13 cellular contexts compared by ENCODE assay signal in the genomic region with DNA sequence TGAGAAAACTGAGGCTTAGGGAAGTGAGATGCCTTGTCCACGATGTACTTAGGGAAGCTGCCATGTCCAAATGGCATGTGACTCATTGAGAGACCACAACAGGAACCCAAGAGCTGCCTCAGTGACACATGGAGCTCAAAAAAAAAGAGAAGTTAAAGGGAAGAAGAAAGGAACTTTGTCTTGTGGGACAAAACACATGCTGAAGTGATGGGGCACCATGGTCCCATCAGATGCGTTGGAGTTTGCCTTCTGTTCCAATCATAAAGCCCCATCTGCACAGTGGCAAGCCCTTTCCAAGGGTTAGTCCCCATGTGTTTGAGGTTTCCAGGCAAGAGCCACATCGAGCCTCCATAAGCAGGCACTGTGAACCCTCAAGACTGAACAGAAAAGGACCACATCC. TPM values are rescaled to one million over a fixed set of nuclear protein-coding genes. Genes with fewer than 3 reads are reported as not detected.
DNase-seq lines count a peak whose midpoint lies in the region; ATAC-seq and TF ChIP-seq lines count a peak whose summit lies in the region.
"Had no signal": no experiment of that assay in that cellular context is flagged by ENCODE, and none has a peak within 500 bp of the region (broad histone marks: within the 10 kb centered on the region; RNA-seq: fewer than 3 reads in every experiment).

No MANE protein-coding gene starts in this region.

- no peak for TF ChIP-seq CTCF in activated CD8-positive, alpha-beta T cell treated with anti-CD3 and anti-CD28 coated beads for 36 hours (IDR thresholded peaks at IDR 0.05)
- TF ChIP-seq CTCF in left lung (IDR thresholded peaks at IDR 0.05): no peak
- no peak for TF ChIP-seq CTCF in GM13977 (IDR thresholded peaks at IDR 0.05; ENCODE audit: extremely low read depth, insufficient read depth, missing control alignments)

- peak overlapping the region; percentile 17 for H3K27ac Mint-ChIP-seq in activated CD8-positive, alpha-beta T cell treated with anti-CD3 and anti-CD28 coated beads for 36 hours
- no peak overlapping the region for H3K27ac Mint-ChIP-seq in activated CD8-positive, alpha-beta T cell treated with anti-CD3 and anti-CD28 coated beads, Interleukin-2, amount 10 ng/mL, durations not matched to agents 7 days and 5 days
- peak overlapping the region; percentile 41 for H3K27ac Mint-ChIP-seq in T-helper 17 cell
- H3K27ac Mint-ChIP-seq in stimulated activated naive B cell treated with anti-CD40 and anti-IgM and Interleukin-4, amounts not matched to agents 10 μg/mL and 1 μg/mL and 100 μg/mL, for 72 hours: peak overlapping the region; percentile 48
- H3K27ac Mint-ChIP-seq: activated CD8-positive, alpha-beta memory T cell treated with anti-CD3 and anti-CD28 coated beads, Interleukin-2, amount 10 ng/mL, durations not matched to agents 7 days and 5 days had no signal

- H3K36me3 Mint-ChIP-seq in activated CD8-positive, alpha-beta T cell treated with anti-CD3 and anti-CD28 coated beads for 36 hours (ENCODE audit: low read depth): peaks cover 31% of the 10 kb centered on the region
- H3K36me3 Mint-ChIP-seq in activated CD8-positive, alpha-beta T cell treated with anti-CD3 and anti-CD28 coated beads, Interleukin-2, amount 10 ng/mL, durations not matched to agents 7 days and 5 days (ENCODE audit: low read depth): peaks cover 48% of the 10 kb centered on the region
- H3K36me3 Mint-ChIP-seq in T-helper 17 cell (ENCODE audit: low read depth): peaks cover 19% of the 10 kb centered on the region
- H3K36me3 Mint-ChIP-seq in stimulated activated naive B cell treated with anti-CD40 and anti-IgM and Interleukin-4, amounts not matched to agents 10 μg/mL and 1 μg/mL and 100 μg/mL, for 72 hours: peaks cover 40 to 52% of the 10 kb centered on the region in 2 donors

- CTCF ChIA-PET in activated CD8-positive, alpha-beta T cell treated with anti-CD3 and anti-CD28 coated beads for 36 hours (lab: Charles Lee): no interaction called here
- CTCF ChIA-PET in activated CD8-positive, alpha-beta T cell treated with anti-CD3 and anti-CD28 coated beads, Interleukin-2, amount 10 ng/mL, durations not matched to agents 7 days and 5 days (lab: Charles Lee): interaction anchor here (0.9 to 1.6 kb wide), 3 partner anchors 23 to 33 kb away, joined by 3 to 4 read pairs (median 3); a partner anchor contains a TSS

- H3K4me1 Mint-ChIP-seq in activated CD8-positive, alpha-beta T cell treated with anti-CD3 and anti-CD28 coated beads for 36 hours (ENCODE audit: low read depth): peaks cover 7% of the 10 kb centered on the region
- peaks cover 6% of the 10 kb centered on the region for H3K4me1 Mint-ChIP-seq in activated CD8-positive, alpha-beta T cell treated with anti-CD3 and anti-CD28 coated beads, Interleukin-2, amount 10 ng/mL, durations not matched to agents 7 days and 5 days (ENCODE audit: low read depth)
- peaks cover 16% of the 10 kb centered on the region for H3K4me1 Mint-ChIP-seq in T-helper 17 cell
- H3K4me1 Mint-ChIP-seq in stimulated activated naive B cell treated with anti-CD40 and anti-IgM and Interleukin-4, amounts not matched to agents 10 μg/mL and 1 μg/mL and 100 μg/mL, for 72 hours: peaks cover 7 to 11% of the 10 kb centered on the region in 2 donors
- H3K4me1 Mint-ChIP-seq: activated CD8-positive, alpha-beta memory T cell treated with anti-CD3 and anti-CD28 coated beads, Interleukin-2, amount 10 ng/mL, durations not matched to agents 7 days and 5 days had no signal

- intact Hi-C loops in activated CD8-positive, alpha-beta T cell treated with anti-CD3 and anti-CD28 coated beads for 36 hours (cut with micrococcal nuclease): no loop called here
- intact Hi-C loops in left lung (cut with DNase I): loop anchor here in 1 of 2 donors (10.0 kb wide), 1 partner anchor 147 kb away; no protein-coding TSS in a partner anchor

- peaks cover 0 to 26% of the 10 kb centered on the region in 2 donors for H3K4me1 ChIP-seq in left lung
- H3K4me1 ChIP-seq: gastrocnemius medialis had no signal

- no peak overlapping the region for H3K4me3 Mint-ChIP-seq in activated CD8-positive, alpha-beta T cell treated with anti-CD3 and anti-CD28 coated beads for 36 hours
- no peak overlapping the region for H3K4me3 Mint-ChIP-seq in activated CD8-positive, alpha-beta T cell treated with anti-CD3 and anti-CD28 coated beads, Interleukin-2, amount 10 ng/mL, durations not matched to agents 7 days and 5 days
- no peak overlapping the region for H3K4me3 Mint-ChIP-seq in T-helper 17 cell
- no peak overlapping the region for H3K4me3 Mint-ChIP-seq in stimulated activated naive B cell treated with anti-CD40 and anti-IgM and Interleukin-4, amounts not matched to agents 10 μg/mL and 1 μg/mL and 100 μg/mL, for 72 hours
- H3K4me3 Mint-ChIP-seq: activated CD8-positive, alpha-beta memory T cell treated with anti-CD3 and anti-CD28 coated beads, Interleukin-2, amount 10 ng/mL, durations not matched to agents 7 days and 5 days had no signal

- peaks cover 10 to 70% of the 10 kb centered on the region in 2 donors for H3K36me3 ChIP-seq in left lung

- no peak overlapping the region for H3K4me3 ChIP-seq in left lung
- H3K4me3 ChIP-seq: gastrocnemius medialis had no signal

- in situ Hi-C loops in GM13977 (cut with MboI; ENCODE audit: low pct_unique_long_range_greater_than_20kb, low sequenced_read_pairs, unreplicated experiment): no loop called here

- H3K9me3 ChIP-seq in T-helper 17 cell (ENCODE audit: control insufficient read depth, low read length, poor library complexity, severe bottlenecking) (no peaks in the 10 kb centered on the region), left lung (no peaks in the 10 kb centered on the region)
- H3K9me3 ChIP-seq: gastrocnemius medialis had no signal

- H3K9me3 Mint-ChIP-seq in activated CD8-positive, alpha-beta T cell treated with anti-CD3 and anti-CD28 coated beads for 36 hours: no peaks in the 10 kb centered on the region
- no peaks in the 10 kb centered on the region for H3K9me3 Mint-ChIP-seq in activated CD8-positive, alpha-beta T cell treated with anti-CD3 and anti-CD28 coated beads, Interleukin-2, amount 10 ng/mL, durations not matched to agents 7 days and 5 days (ENCODE audit: insufficient read depth)
- no peaks in the 10 kb centered on the region for H3K9me3 Mint-ChIP-seq in stimulated activated naive B cell treated with anti-CD40 and anti-IgM and Interleukin-4, amounts not matched to agents 10 μg/mL and 1 μg/mL and 100 μg/mL, for 72 hours

- no peak for ATAC-seq in activated CD8-positive, alpha-beta T cell treated with anti-CD3 and anti-CD28 coated beads for 36 hours
- ATAC-seq in activated CD8-positive, alpha-beta T cell treated with anti-CD3 and anti-CD28 coated beads, Interleukin-2, amount 10 ng/mL, durations not matched to agents 7 days and 5 days: no peak
- ATAC-seq in T-helper 17 cell (no peak), left lung (peak; percentile 52)
- ATAC-seq in stimulated activated naive B cell treated with anti-CD40 and anti-IgM and Interleukin-4, amounts not matched to agents 10 μg/mL and 1 μg/mL and 100 μg/mL, for 72 hours (replicated peaks): peak; percentile 33 to 34
- ATAC-seq: activated CD8-positive, alpha-beta memory T cell treated with anti-CD3 and anti-CD28 coated beads, Interleukin-2, amount 10 ng/mL, durations not matched to agents 7 days and 5 days had no signal

- POLR2A ChIA-PET in activated CD8-positive, alpha-beta T cell treated with anti-CD3 and anti-CD28 coated beads for 36 hours (lab: Charles Lee): interaction anchor here (1.1 kb wide), 1 partner anchor 9 kb away, joined by 4 read pairs; no protein-coding TSS in a partner anchor
- POLR2A ChIA-PET in activated CD8-positive, alpha-beta T cell treated with anti-CD3 and anti-CD28 coated beads, Interleukin-2, amount 10 ng/mL, durations not matched to agents 7 days and 5 days (lab: Charles Lee): interaction anchor here (1.5 kb wide), 1 partner anchor 9 kb away, joined by 7 read pairs; no protein-coding TSS in a partner anchor

- H3K27me3 Mint-ChIP-seq in activated CD8-positive, alpha-beta T cell treated with anti-CD3 and anti-CD28 coated beads for 36 hours: no peaks in the 10 kb centered on the region
- H3K27me3 Mint-ChIP-seq in activated CD8-positive, alpha-beta T cell treated with anti-CD3 and anti-CD28 coated beads, Interleukin-2, amount 10 ng/mL, durations not matched to agents 7 days and 5 days (ENCODE audit: low read depth): no peaks in the 10 kb centered on the region
- no peaks in the 10 kb centered on the region for H3K27me3 Mint-ChIP-seq in T-helper 17 cell
- no peaks in the 10 kb centered on the region for H3K27me3 Mint-ChIP-seq in stimulated activated naive B cell treated with anti-CD40 and anti-IgM and Interleukin-4, amounts not matched to agents 10 μg/mL and 1 μg/mL and 100 μg/mL, for 72 hours
- H3K27me3 Mint-ChIP-seq: activated CD8-positive, alpha-beta memory T cell treated with anti-CD3 and anti-CD28 coated beads, Interleukin-2, amount 10 ng/mL, durations not matched to agents 7 days and 5 days had no signal

- no peak for DNase-seq in activated CD8-positive, alpha-beta T cell treated with anti-CD3 and anti-CD28 coated beads for 36 hours
- DNase-seq in activated CD8-positive, alpha-beta T cell treated with anti-CD3 and anti-CD28 coated beads, Interleukin-2, amount 10 ng/mL, durations not matched to agents 7 days and 5 days: no peak
- DNase-seq in T-helper 17 cell: no peak
- DNase-seq in left lung: no peak
- no peak for DNase-seq in stimulated activated naive B cell treated with anti-CD40 and anti-IgM and Interleukin-4, amounts not matched to agents 10 μg/mL and 1 μg/mL and 100 μg/mL, for 72 hours
- no peak for DNase-seq in activated CD8-positive, alpha-beta memory T cell treated with anti-CD3 and anti-CD28 coated beads, Interleukin-2, amount 50 U/mL, for 48 hours
- no peak for DNase-seq in GM13977 (ENCODE audit: low spot score)
- DNase-seq in activated gamma-delta T cell (lab: John Stamatoyannopoulos, UW): no peak
- DNase-seq: activated CD8-positive, alpha-beta memory T cell treated with anti-CD3 and anti-CD28 coated beads, Interleukin-2, amount 10 ng/mL, durations not matched to agents 7 days and 5 days; gastrocnemius medialis; HCEC 1CT had no signal

- H3K27ac ChIP-seq in left lung: peak overlapping the region in 1 of 2 donors; percentile 73
- H3K27ac ChIP-seq: 22Rv1, gastrocnemius medialis had no signal

- no peaks in the 10 kb centered on the region for H3K27me3 ChIP-seq in left lung
- H3K27me3 ChIP-seq: gastrocnemius medialis had no signal

RNA-seq across cellular contexts. Expression of a gene that starts 8.0 kb away (rescaled TPM):
- 10 to 100 TPM; 33.5 to 34.5 TPM for total RNA-seq in activated CD8-positive, alpha-beta T cell treated with anti-CD3 and anti-CD28 coated beads for 36 hours
- total RNA-seq in activated CD8-positive, alpha-beta T cell treated with anti-CD3 and anti-CD28 coated beads, Interleukin-2, amount 10 ng/mL, durations not matched to agents 7 days and 5 days: 10 to 100 TPM; 33.1 to 35.1 TPM
- total RNA-seq in T-helper 17 cell: 10 to 100 TPM; 13.7 to 16.4 TPM
- 10 to 100 TPM; 40.3 to 48.5 TPM for total RNA-seq in left lung

RNA-seq across cellular contexts. Expression of a gene that starts 8.1 kb away (rescaled TPM):
- total RNA-seq in activated CD8-positive, alpha-beta T cell treated with anti-CD3 and anti-CD28 coated beads for 36 hours: 10 to 100 TPM; 30.1 to 33.3 TPM
- 10 to 100 TPM; 57.2 to 58.3 TPM for total RNA-seq in activated CD8-positive, alpha-beta T cell treated with anti-CD3 and anti-CD28 coated beads, Interleukin-2, amount 10 ng/mL, durations not matched to agents 7 days and 5 days
- 10 to 100 TPM; 87.0 to 92.1 TPM for total RNA-seq in T-helper 17 cell
- total RNA-seq in left lung: 10 to 100 TPM; 40.1 to 68.0 TPM

RNA-seq across cellular contexts. Expression of a gene that starts 13.8 kb away (rescaled TPM):
- total RNA-seq in activated CD8-positive, alpha-beta T cell treated with anti-CD3 and anti-CD28 coated beads for 36 hours: 10 to 100 TPM; 45.4 to 49.2 TPM
- 10 to 100 TPM; 69.6 to 71.0 TPM for total RNA-seq in activated CD8-positive, alpha-beta T cell treated with anti-CD3 and anti-CD28 coated beads, Interleukin-2, amount 10 ng/mL, durations not matched to agents 7 days and 5 days
- total RNA-seq in T-helper 17 cell (10 to 100 TPM; 32.3 to 36.9 TPM), left lung (100 to 1,000 TPM; 118 to 144 TPM)

RNA-seq across cellular contexts. Expression of a gene that starts 22.8 kb away (rescaled TPM):
- 100 to 1,000 TPM; 160 to 167 TPM for total RNA-seq in activated CD8-positive, alpha-beta T cell treated with anti-CD3 and anti-CD28 coated beads for 36 hours
- total RNA-seq in activated CD8-positive, alpha-beta T cell treated with anti-CD3 and anti-CD28 coated beads, Interleukin-2, amount 10 ng/mL, durations not matched to agents 7 days and 5 days: 100 to 1,000 TPM; 214 to 232 TPM
- total RNA-seq in T-helper 17 cell (under 1 TPM; 0.65 to 0.97 TPM), left lung (10 to 100 TPM in 1 of 2 donors, 1 to 10 TPM in 1; 7.9 to 18.0 TPM)

RNA-seq across cellular contexts. Expression of a gene that starts 44.0 kb away (rescaled TPM):
- total RNA-seq in activated CD8-positive, alpha-beta T cell treated with anti-CD3 and anti-CD28 coated beads for 36 hours: not detected
- not detected for total RNA-seq in activated CD8-positive, alpha-beta T cell treated with anti-CD3 and anti-CD28 coated beads, Interleukin-2, amount 10 ng/mL, durations not matched to agents 7 days and 5 days
- 10 to 100 TPM in 1 of 2 donors, under 1 TPM in 1; 0.94 to 16.6 TPM for total RNA-seq in T-helper 17 cell
- total RNA-seq in left lung: under 1 TPM; 0.24 to 0.67 TPM
- total RNA-seq: activated CD8-positive, alpha-beta memory T cell treated with anti-CD3 and anti-CD28 coated beads, Interleukin-2, amount 10 ng/mL, durations not matched to agents 7 days and 5 days; gastrocnemius medialis; OCI-LY7 had no signal

Comparison
In these comparisons a context has a peak if more than half of its experiments do, and no peak if none do; other contexts are left out.
1. ATAC-seq: peak in left lung (single experiment) and stimulated activated naive B cell treated with anti-CD40 and anti-IgM and Interleukin-4, amounts not matched to agents 10 μg/mL and 1 μg/mL and 100 μg/mL, for 72 hours (2 of 2); none in activated CD8-positive, alpha-beta T cell treated with anti-CD3 and anti-CD28 coated beads for 36 hours (single experiment), activated CD8-positive, alpha-beta T cell treated with anti-CD3 and anti-CD28 coated beads, Interleukin-2, amount 10 ng/mL, durations not matched to agents 7 days and 5 days (single experiment) and T-helper 17 cell (single experiment).